Comparison of ENCODE assay signal across 1 cellular context in genomic region chr12:109466305-109466704, GRCh38.
TF ChIP-seq lines count a peak whose summit lies in the region.

No MANE protein-coding gene starts in this region.

TF ChIP-seq in GM23338, 12 proteins besides CTCF, POLR2A, EP300 and RAD21 (continued from another document):
- TF ChIP-seq, protein P1, sequence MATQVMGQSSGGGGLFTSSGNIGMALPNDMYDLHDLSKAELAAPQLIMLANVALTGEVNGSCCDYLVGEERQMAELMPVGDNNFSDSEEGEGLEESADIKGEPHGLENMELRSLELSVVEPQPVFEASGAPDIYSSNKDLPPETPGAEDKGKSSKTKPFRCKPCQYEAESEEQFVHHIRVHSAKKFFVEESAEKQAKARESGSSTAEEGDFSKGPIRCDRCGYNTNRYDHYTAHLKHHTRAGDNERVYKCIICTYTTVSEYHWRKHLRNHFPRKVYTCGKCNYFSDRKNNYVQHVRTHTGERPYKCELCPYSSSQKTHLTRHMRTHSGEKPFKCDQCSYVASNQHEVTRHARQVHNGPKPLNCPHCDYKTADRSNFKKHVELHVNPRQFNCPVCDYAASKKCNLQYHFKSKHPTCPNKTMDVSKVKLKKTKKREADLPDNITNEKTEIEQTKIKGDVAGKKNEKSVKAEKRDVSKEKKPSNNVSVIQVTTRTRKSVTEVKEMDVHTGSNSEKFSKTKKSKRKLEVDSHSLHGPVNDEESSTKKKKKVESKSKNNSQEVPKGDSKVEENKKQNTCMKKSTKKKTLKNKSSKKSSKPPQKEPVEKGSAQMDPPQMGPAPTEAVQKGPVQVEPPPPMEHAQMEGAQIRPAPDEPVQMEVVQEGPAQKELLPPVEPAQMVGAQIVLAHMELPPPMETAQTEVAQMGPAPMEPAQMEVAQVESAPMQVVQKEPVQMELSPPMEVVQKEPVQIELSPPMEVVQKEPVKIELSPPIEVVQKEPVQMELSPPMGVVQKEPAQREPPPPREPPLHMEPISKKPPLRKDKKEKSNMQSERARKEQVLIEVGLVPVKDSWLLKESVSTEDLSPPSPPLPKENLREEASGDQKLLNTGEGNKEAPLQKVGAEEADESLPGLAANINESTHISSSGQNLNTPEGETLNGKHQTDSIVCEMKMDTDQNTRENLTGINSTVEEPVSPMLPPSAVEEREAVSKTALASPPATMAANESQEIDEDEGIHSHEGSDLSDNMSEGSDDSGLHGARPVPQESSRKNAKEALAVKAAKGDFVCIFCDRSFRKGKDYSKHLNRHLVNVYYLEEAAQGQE (IDR thresholded peaks at IDR 0.05; ENCODE audit: unreplicated experiment) = no peak
- TF ChIP-seq EZH2 (IDR thresholded peaks at IDR 0.05; ENCODE audit: low read depth, unreplicated experiment) (no peak), EZH2phosphoT487 (IDR thresholded peaks at IDR 0.05; ENCODE audit: unreplicated experiment) (no peak), ZNF462 (CRISPR knock-in tag; IDR thresholded peaks at IDR 0.05) (no peak), JUNB (IDR thresholded peaks at IDR 0.05; ENCODE audit: unreplicated experiment) (no peak)
